9 cellular contexts compared by ENCODE assay signal in the genomic region with DNA sequence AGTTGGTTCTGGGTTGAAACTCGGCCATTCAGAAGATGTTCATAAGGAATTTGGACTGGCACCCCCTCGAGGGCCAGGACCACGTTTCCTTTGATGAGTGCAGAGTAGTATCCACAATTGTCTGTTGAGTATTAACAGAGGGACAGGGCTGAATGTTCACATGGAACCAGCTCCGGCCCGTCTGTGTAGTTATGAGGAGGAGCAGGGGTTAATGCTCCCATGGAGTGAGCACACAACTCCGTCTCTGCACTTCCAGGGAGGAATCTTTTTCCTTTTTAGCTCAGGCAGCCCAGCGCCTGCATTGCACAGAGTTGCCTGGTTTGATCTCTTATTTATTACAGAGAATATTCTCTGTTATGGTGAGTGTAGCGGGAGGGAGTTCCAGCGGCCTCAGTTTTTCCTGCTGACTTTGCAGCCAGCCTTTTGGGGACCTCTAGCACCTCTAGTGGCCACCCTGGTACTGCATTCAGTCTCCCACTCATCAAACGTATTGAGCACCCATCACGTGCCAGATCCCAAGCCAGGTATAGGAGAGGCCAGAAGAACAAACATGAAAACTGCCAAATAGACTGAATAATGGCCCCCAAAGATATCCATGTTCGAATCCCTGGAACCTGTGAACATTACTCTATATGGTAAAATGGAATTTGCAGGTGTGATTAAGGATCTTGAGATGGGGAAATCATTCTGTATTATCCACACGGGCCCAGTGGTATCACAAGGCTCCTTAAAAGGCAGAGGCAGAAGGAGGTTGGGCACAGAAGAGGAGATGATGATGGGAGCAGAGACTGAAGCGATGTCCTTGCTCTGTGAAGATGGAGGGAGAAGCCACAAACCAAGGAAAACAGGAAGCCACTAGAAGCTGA.
DNase-seq lines count a peak whose midpoint lies in the region; ATAC-seq and TF ChIP-seq lines count a peak whose summit lies in the region.
"Had no signal": no experiment of that assay in that cellular context is flagged by ENCODE, and none has a peak within 500 bp of the region (broad histone marks: within the 10 kb centered on the region; RNA-seq: fewer than 3 reads in every experiment).

No MANE protein-coding gene starts in this region.

- H2AFZ ChIP-seq in Karpas-422 (ENCODE audit: low read length) = no peak overlapping the region

- H3K27ac Mint-ChIP-seq in progenitor cell of endocrine pancreas = peak overlapping the region; percentile 17

- intact Hi-C loops in Right ventricle myocardium superior (cut with DNase I) = no loop called here
- intact Hi-C loops in vagina (cut with DNase I) = no loop called here

- no peaks in the 10 kb centered on the region for H3K9me3 ChIP-seq in Karpas-422 (ENCODE audit: low read length)
- H3K9me3 ChIP-seq in SJCRH30 (replicated peaks) = no peaks in the 10 kb centered on the region
- no peaks in the 10 kb centered on the region for H3K9me3 ChIP-seq in vagina

- H3K27me3 Mint-ChIP-seq in progenitor cell of endocrine pancreas = peaks cover 41% of the 10 kb centered on the region

- DNase-seq in D341Med (ENCODE audit: low spot score) (peak; percentile 77), Karpas-422 (peak; percentile 89), SJCRH30 (peak; percentile 36 to 68), Right ventricle myocardium superior (peak; percentile 64), progenitor cell of endocrine pancreas (ENCODE audit: low spot score, unreplicated experiment) (peak; percentile 67), vagina (ENCODE audit: extremely low spot score in 2 of 2) (no peak)
- peak; percentile 63 for DNase-seq in activated naive CD4-positive, alpha-beta T cell treated with anti-CD3 and anti-CD28 coated beads, Interleukin-2, amount 50 U/mL, for 16 hours

- H3K27me3 ChIP-seq in Karpas-422 (ENCODE audit: low read length) (no peaks in the 10 kb centered on the region), SJCRH30 (peaks cover 29% of the 10 kb centered on the region), vagina (no peaks in the 10 kb centered on the region)

- H3K27ac ChIP-seq in Karpas-422 (ENCODE audit: low read length) (peak overlapping the region; percentile 56; the same call in 1 of the 2 replicates), SJCRH30 (no peak overlapping the region), vagina (no peak overlapping the region)
- H3K27ac ChIP-seq: SK-N-MC had no signal

- no peak for TF ChIP-seq POLR2A in vagina (IDR thresholded peaks at IDR 0.05)

- H3K4me1 Mint-ChIP-seq in progenitor cell of endocrine pancreas (ENCODE audit: low read depth) = no peaks in the 10 kb centered on the region

- TF ChIP-seq CTCF in progenitor cell of endocrine pancreas (IDR thresholded peaks at IDR 0.05; ENCODE audit: unreplicated experiment) = peak; percentile 85
- peak; percentile 20 to 58 (median 53) for TF ChIP-seq CTCF in vagina (IDR thresholded peaks at IDR 0.05)

- no peaks in the 10 kb centered on the region for H3K9me2 ChIP-seq in Karpas-422 (replicated peaks; ENCODE audit: insufficient read depth, low read length)

- H3K4me3 ChIP-seq in Karpas-422 (ENCODE audit: low read length) (no peak overlapping the region), SJCRH30 (no peak overlapping the region), vagina (no peak overlapping the region)
- H3K4me3 ChIP-seq: SK-N-MC had no signal

- H3K79me2 ChIP-seq in Karpas-422 (ENCODE audit: low read length) = no peaks in the 10 kb centered on the region

- H3K4me1 ChIP-seq in Karpas-422 (ENCODE audit: low read length) (peaks cover 76% of the 10 kb centered on the region), SJCRH30 (no peaks in the 10 kb centered on the region), vagina (no peaks in the 10 kb centered on the region)

- ATAC-seq in Right ventricle myocardium superior (ENCODE audit: poor library complexity) (peak; percentile 48), HG02938 (IDR thresholded peaks at IDR 0.05; ENCODE audit: unreplicated experiment) (no peak)

- H4K20me1 ChIP-seq in Karpas-422 (ENCODE audit: insufficient read depth, low read depth, low read length) = no peaks in the 10 kb centered on the region

- H3K36me3 ChIP-seq in Karpas-422 (ENCODE audit: insufficient read depth, low read length) (no peaks in the 10 kb centered on the region), SJCRH30 (no peaks in the 10 kb centered on the region), vagina (no peaks in the 10 kb centered on the region)

- no peak overlapping the region for H3K9ac ChIP-seq in Karpas-422 (ENCODE audit: low read length)

- H3K9me3 Mint-ChIP-seq in progenitor cell of endocrine pancreas (ENCODE audit: low read depth) = no peaks in the 10 kb centered on the region

- H3K4me2 ChIP-seq in Karpas-422 (ENCODE audit: low read depth, low read length, poor library complexity, severe bottlenecking) = no peak overlapping the region

- no peaks in the 10 kb centered on the region for H3K36me3 Mint-ChIP-seq in progenitor cell of endocrine pancreas (ENCODE audit: insufficient read depth)

- no peak overlapping the region for H3K4me3 Mint-ChIP-seq in progenitor cell of endocrine pancreas (ENCODE audit: low read depth)

Comparison
In these comparisons a context has a peak if more than half of its experiments do, and no peak if none do; other contexts are left out.
1. DNase-seq: peak in D341Med (single experiment), Karpas-422 (single experiment), SJCRH30 (2 of 2), activated naive CD4-positive, alpha-beta T cell treated with anti-CD3 and anti-CD28 coated beads, Interleukin-2, amount 50 U/mL, for 16 hours (single experiment), Right ventricle myocardium superior (single experiment) and progenitor cell of endocrine pancreas (single experiment); none in vagina (0 of 2).